8 cellular contexts compared by ENCODE assay signal in the genomic region with DNA sequence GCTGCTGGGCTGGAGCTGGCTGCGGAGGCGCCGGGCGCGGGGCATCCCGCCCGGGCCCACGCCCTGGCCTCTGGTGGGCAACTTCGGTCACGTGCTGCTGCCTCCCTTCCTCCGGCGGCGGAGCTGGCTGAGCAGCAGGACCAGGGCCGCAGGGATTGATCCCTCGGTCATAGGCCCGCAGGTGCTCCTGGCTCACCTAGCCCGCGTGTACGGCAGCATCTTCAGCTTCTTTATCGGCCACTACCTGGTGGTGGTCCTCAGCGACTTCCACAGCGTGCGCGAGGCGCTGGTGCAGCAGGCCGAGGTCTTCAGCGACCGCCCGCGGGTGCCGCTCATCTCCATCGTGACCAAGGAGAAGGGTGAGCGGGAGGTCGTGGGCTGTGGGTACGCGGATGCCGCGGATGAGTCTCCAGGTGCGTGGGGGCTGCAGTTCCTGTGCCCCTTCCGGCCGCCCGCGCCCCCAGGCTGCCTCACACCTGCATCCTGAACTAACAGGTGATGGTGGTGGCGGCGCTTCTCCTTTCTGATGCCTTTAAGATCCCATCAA. TPM values are rescaled to one million over a fixed set of nuclear protein-coding genes. Genes with fewer than 3 reads are reported as not detected.
DNase-seq lines count a peak whose midpoint lies in the region; ATAC-seq and TF ChIP-seq lines count a peak whose summit lies in the region.

No MANE protein-coding gene starts in this region.

- peaks cover 47% of the 10 kb centered on the region for H3K27me3 Mint-ChIP-seq in WTC11 (ENCODE audit: low read depth)
- peaks cover 0 to 17% (median 0%) of the 10 kb centered on the region in 5 donors for H3K27me3 Mint-ChIP-seq in naive thymus-derived CD4-positive, alpha-beta T cell

- H3K4me3 Mint-ChIP-seq in WTC11: peak overlapping the region; percentile 73
- peak overlapping the region; percentile 85 to 92 (median 89) for H3K4me3 Mint-ChIP-seq in naive thymus-derived CD4-positive, alpha-beta T cell

- intact Hi-C loops in dorsolateral prefrontal cortex (cut with DNase I): loop anchor here (1.0 to 5.0 kb wide), 2 partner anchors 57 to 60 kb away; partner anchors contain the start of gene HADH (in 1 of the 2)
- intact Hi-C loops in naive thymus-derived CD4-positive, alpha-beta T cell (cut with micrococcal nuclease): loop anchor here (1.0 to 5.0 kb wide), 7 partner anchors 57 to 1883 kb away; partner anchors contain the start of genes HADH (in 2 of the 2), OSTC (in 2 of the 2), PAPSS1 (in 2 of the 2) and AIMP1 (in 1 of the 2)

- H3K27me3 ChIP-seq in dorsolateral prefrontal cortex: no peaks in the 10 kb centered on the region
- H3K27me3 ChIP-seq in naive thymus-derived CD4-positive, alpha-beta T cell (ENCODE audit: control insufficient read depth in 2 of 2, insufficient read depth in 2 of 2, low read length in 2 of 2): no peaks in the 10 kb centered on the region
- H3K27me3 ChIP-seq in thoracic aorta (replicated peaks; ENCODE audit: insufficient read depth): no peaks in the 10 kb centered on the region

- CTCF ChIA-PET in WTC11 (lab: Charles Lee): interaction anchor here (1.0 kb wide), 2 partner anchors 107 to 174 kb away, joined by 3 read pairs; partner anchors contain the start of gene SGMS2
- CTCF ChIA-PET in naive thymus-derived CD4-positive, alpha-beta T cell (lab: Charles Lee): interaction anchor here (0.7 kb wide), 1 partner anchor 640 kb away, joined by 3 read pairs; no protein-coding TSS in a partner anchor

- peak overlapping the region in 58 of 59 donors; percentile 37 to 94 (median 88) for H3K27ac ChIP-seq in dorsolateral prefrontal cortex
- peak overlapping the region; percentile 71 for H3K27ac ChIP-seq in naive thymus-derived CD4-positive, alpha-beta T cell (ENCODE audit: low read depth, low read length)
- peak overlapping the region; percentile 84 to 93 for H3K27ac ChIP-seq in thoracic aorta

- DNase-seq in WTC11 (ENCODE audit: low spot score): no peak
- peak in 8 of 10 donors; percentile 21 to 57 (median 48) for DNase-seq in dorsolateral prefrontal cortex
- DNase-seq in naive thymus-derived CD4-positive, alpha-beta T cell: peak in 6 of 9 donors; percentile 15 to 36 (median 32)
- DNase-seq in thoracic aorta (ENCODE audit: low spot score): no peak
- no peak for DNase-seq in NCI-H524 (lab: John Stamatoyannopoulos, UW)

- POLR2A ChIA-PET in WTC11 (lab: Charles Lee): interaction anchor here (0.6 to 0.8 kb wide), 2 partner anchors 186 to 896 kb away, joined by 3 read pairs; partner anchors contain the start of gene DKK2
- POLR2A ChIA-PET in naive thymus-derived CD4-positive, alpha-beta T cell (lab: Charles Lee): interaction anchor here (0.8 to 1.0 kb wide), 3 partner anchors 12 to 212 kb away, joined by 3 to 4 read pairs (median 3); partner anchors contain the start of gene PAPSS1

- H3K27ac Mint-ChIP-seq in WTC11: no peak overlapping the region
- peak overlapping the region in 8 of 9 donors; percentile 42 to 75 (median 56) for H3K27ac Mint-ChIP-seq in naive thymus-derived CD4-positive, alpha-beta T cell

- H3K9me3 ChIP-seq in naive thymus-derived CD4-positive, alpha-beta T cell (ENCODE audit: control insufficient read depth in 2 of 3, low read length in 3 of 3): no peaks in the 10 kb centered on the region
- no peaks in the 10 kb centered on the region for H3K9me3 ChIP-seq in thoracic aorta

- TF ChIP-seq POLR2A in GM18505 (IDR thresholded peaks at IDR 0.05; ENCODE audit: borderline replicate concordance, extremely low read depth, insufficient read depth, insufficient read length): no peak

- 0 out of 2 replicates have a peak, but pooled peaks cover 3% of the 10 kb centered on the region for H3K36me3 Mint-ChIP-seq in WTC11
- peaks cover 0 to 12% (median 8%) of the 10 kb centered on the region in 5 donors for H3K36me3 Mint-ChIP-seq in naive thymus-derived CD4-positive, alpha-beta T cell

- H3K4me1 Mint-ChIP-seq in WTC11: peaks cover 17% of the 10 kb centered on the region
- peaks cover 22 to 52% (median 40%) of the 10 kb centered on the region in 7 donors for H3K4me1 Mint-ChIP-seq in naive thymus-derived CD4-positive, alpha-beta T cell

- H3K4me1 ChIP-seq in naive thymus-derived CD4-positive, alpha-beta T cell (ENCODE audit: control insufficient read depth in 2 of 2, insufficient read depth in 2 of 2, low read length in 2 of 2): peaks cover 8 to 12% of the 10 kb centered on the region in 2 donors
- H3K4me1 ChIP-seq in thoracic aorta (ENCODE audit: control insufficient read depth in 1 of 2, low read depth in 2 of 2): peaks cover 0 to 18% of the 10 kb centered on the region in 2 donors

- H3K36me3 ChIP-seq in naive thymus-derived CD4-positive, alpha-beta T cell (ENCODE audit: control insufficient read depth in 2 of 3, insufficient read depth in 3 of 3, low read length in 3 of 3): no peaks in the 10 kb centered on the region
- H3K36me3 ChIP-seq in thoracic aorta: no peaks in the 10 kb centered on the region

- TF ChIP-seq CTCF in WTC11 (IDR thresholded peaks at IDR 0.05): no peak
- TF ChIP-seq CTCF in dorsolateral prefrontal cortex (IDR thresholded peaks at IDR 0.05 in 54 of 56, conservative IDR thresholded peaks at IDR 0.05 in 2 of 56; ENCODE audit: low read depth in 1 of 56, partially characterized antibody in 56 of 56): peak in 5 of 56 donors; percentile 1 to 28 (median 6)
- no peak for TF ChIP-seq CTCF in thoracic aorta (IDR thresholded peaks at IDR 0.05)

- H3K4me3 ChIP-seq in dorsolateral prefrontal cortex (peak overlapping the region; percentile 58 to 96 (median 84)), thoracic aorta (peak overlapping the region; percentile 85)
- peak overlapping the region; percentile 86 for H3K4me3 ChIP-seq in naive thymus-derived CD4-positive, alpha-beta T cell (ENCODE audit: low read length)

- no peaks in the 10 kb centered on the region for H3K9me3 Mint-ChIP-seq in WTC11
- no peaks in the 10 kb centered on the region for H3K9me3 Mint-ChIP-seq in naive thymus-derived CD4-positive, alpha-beta T cell

- peak; percentile 20 for ATAC-seq in GM18505 (IDR thresholded peaks at IDR 0.05; ENCODE audit: unreplicated experiment)
- peak; percentile 18 for ATAC-seq in HG03045 (IDR thresholded peaks at IDR 0.05; ENCODE audit: unreplicated experiment)
- no peak for ATAC-seq in WTC11
- ATAC-seq in naive thymus-derived CD4-positive, alpha-beta T cell: peak; percentile 6
- peak; percentile 48 for ATAC-seq in thoracic aorta (ENCODE audit: insufficient number of reproducible peaks, low FRiP score, low read depth)
- ATAC-seq in GM21360 (IDR thresholded peaks at IDR 0.05; ENCODE audit: unreplicated experiment): no peak

TF ChIP-seq in WTC11, 78 proteins besides CTCF, POLR2A, EP300 and RAD21 (continues in another document):
- TF ChIP-seq IRF1 (CRISPR knock-in tag; IDR thresholded peaks at IDR 0.05) (no peak), SOX15 (CRISPR knock-in tag; IDR thresholded peaks at IDR 0.05) (no peak), HMGA2 (CRISPR knock-in tag; IDR thresholded peaks at IDR 0.05) (no peak), USF1 (CRISPR knock-in tag; IDR thresholded peaks at IDR 0.05) (peak; percentile 93), NFYB (CRISPR knock-in tag; conservative IDR thresholded peaks at IDR 0.05; ENCODE audit: low read depth) (no peak), FOXP1 (CRISPR knock-in tag; IDR thresholded peaks at IDR 0.05; ENCODE audit: borderline replicate concordance) (peak; percentile 93; the same call in 1 of the 2 replicates), CREB1 (CRISPR knock-in tag; IDR thresholded peaks at IDR 0.05) (0 out of 2 replicates have a peak, but pooled peaks have one; percentile 0), ZNF281 (CRISPR knock-in tag; IDR thresholded peaks at IDR 0.05) (0 out of 2 replicates have a peak, but pooled peaks have one; percentile 9)

RNA-seq across cellular contexts. Expression of gene CYP2U1, which starts 0.5 kb away (rescaled TPM):
- total RNA-seq in WTC11 (2021) (2.9 to 4.9 TPM (median 4.9 TPM) in 3 replicates), dorsolateral prefrontal cortex (10 to 100 TPM in 119 of 120 experiments, 1 to 10 TPM in 1; 9.1 to 23.6 (median 15.5) TPM), thoracic aorta (10 to 100 TPM; 19.6 to 21.1 TPM)
- 10 to 100 TPM in 1 of 5 experiments, 1 to 10 TPM in 4; 3.8 to 11.4 (median 5.8) TPM for total RNA-seq in naive thymus-derived CD4-positive, alpha-beta T cell
- 1 to 10 TPM; 2.8 to 6.2 TPM for polyA plus RNA-seq in naive thymus-derived CD4-positive, alpha-beta T cell

RNA-seq across cellular contexts. Expression of gene HADH, which starts 57.8 kb away (rescaled TPM):
- total RNA-seq in WTC11 (2021): 39.8 to 46.8 TPM (median 43.8 TPM) in 3 replicates
- total RNA-seq in dorsolateral prefrontal cortex: 10 to 100 TPM; 23.3 to 43.1 (median 31.6) TPM
- total RNA-seq in naive thymus-derived CD4-positive, alpha-beta T cell: 10 to 100 TPM; 16.5 to 38.8 (median 29.7) TPM
- polyA plus RNA-seq in naive thymus-derived CD4-positive, alpha-beta T cell: 10 to 100 TPM; 43.0 to 45.1 TPM
- total RNA-seq in thoracic aorta: 10 to 100 TPM; 46.1 to 58.1 TPM

Comparison
In these comparisons a context has a peak if more than half of its experiments do, and no peak if none do; other contexts are left out.
1. ATAC-seq: peak in GM18505 (single experiment), HG03045 (single experiment), naive thymus-derived CD4-positive, alpha-beta T cell (single experiment) and thoracic aorta (single experiment); none in WTC11 (single experiment) and GM21360 (single experiment).
2. DNase-seq: peak in dorsolateral prefrontal cortex (8 of 10) and naive thymus-derived CD4-positive, alpha-beta T cell (6 of 9); none in WTC11 (single experiment), thoracic aorta (single experiment) and NCI-H524 (0 of 2).
3. Peak in every context shown above with its lines, with median percentiles within 50 percentile points of each other: H3K27ac ChIP-seq and H3K4me3 ChIP-seq.